In genomic region chr10:29011511-29011910, GRCh38 we compare ENCODE assay signal across 1 cellular context.
TF ChIP-seq lines count a peak whose summit lies in the region.

No MANE protein-coding gene starts in this region.

TF ChIP-seq in IMR-90, 13 proteins besides CTCF, POLR2A, EP300 and RAD21 (continued from another document):
- TF ChIP-seq ELK1 (IDR thresholded peaks at IDR 0.05; ENCODE audit: borderline replicate concordance, low read depth, low read length): no peak
